In genomic region chr4:155954118-155954503, GRCh38 we compare ENCODE assay signal across 1 cellular context.
TF ChIP-seq lines count a peak whose summit lies in the region.

No MANE protein-coding gene starts in this region.

TF ChIP-seq in endothelial cell of umbilical vein, 7 proteins besides CTCF, POLR2A, EP300 and RAD21:
- TF ChIP-seq MAX (IDR thresholded peaks at IDR 0.05; ENCODE audit: insufficient read depth, insufficient read length) (no peak), MYC (IDR thresholded peaks at IDR 0.05; ENCODE audit: low read depth, low read length) (no peak), JUN (IDR thresholded peaks at IDR 0.05; ENCODE audit: borderline replicate concordance, insufficient read depth, insufficient read length, low read depth) (no peak), FOS (IDR thresholded peaks at IDR 0.05; ENCODE audit: borderline replicate concordance, insufficient read depth, low read length) (no peak), GATA2 (IDR thresholded peaks at IDR 0.05; ENCODE audit: insufficient read depth, insufficient read length, low read depth, low read length) (no peak), EZH2 (IDR thresholded peaks at IDR 0.05; ENCODE audit: borderline replicate concordance, low read depth, low read length, severe bottlenecking) (no peak), POLR2AphosphoS5 (IDR thresholded peaks at IDR 0.05; ENCODE audit: insufficient read depth, low read depth, low read length) (no peak)
TF ChIP-seq in endothelial cell of umbilical vein: peak in this region for 0.
